9 cellular contexts compared by ENCODE assay signal in the genomic region with DNA sequence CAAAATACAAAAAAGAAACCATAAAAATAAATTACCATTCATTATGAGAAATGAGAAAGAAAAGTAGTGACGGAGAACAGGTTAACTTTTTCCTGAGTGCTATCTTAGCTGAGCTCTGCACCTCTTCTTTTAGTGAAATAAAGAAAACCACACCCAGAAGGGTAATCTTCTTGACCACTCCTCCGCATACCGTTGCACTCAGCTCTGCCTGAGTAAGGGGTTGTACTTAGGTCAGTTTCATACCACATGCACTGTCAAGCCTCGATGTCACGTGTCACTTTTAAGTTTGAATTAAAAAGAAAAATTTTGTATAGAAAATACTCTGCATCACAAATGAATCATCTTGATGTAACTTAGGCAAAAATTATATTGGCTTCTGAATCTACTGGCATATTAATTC. TPM values are rescaled to one million over a fixed set of nuclear protein-coding genes. Genes with fewer than 3 reads are reported as not detected.
DNase-seq lines count a peak whose midpoint lies in the region; ATAC-seq and TF ChIP-seq lines count a peak whose summit lies in the region.
"Had no signal": no experiment of that assay in that cellular context is flagged by ENCODE, and none has a peak within 500 bp of the region (broad histone marks: within the 10 kb centered on the region; RNA-seq: fewer than 3 reads in every experiment).

No MANE protein-coding gene starts in this region.

- no TSS peak for BruUV-seq in Caco-2 (replicated peaks; lab: Mats Ljungman, UMichigan)

- no peaks in the 10 kb centered on the region for H3K9me3 ChIP-seq in Caco-2
- H3K9me3 ChIP-seq in left lung: no peaks in the 10 kb centered on the region

- DNase-seq in Caco-2: peak; percentile 56
- DNase-seq in HFFc6: no peak
- no peak for DNase-seq in activated naive CD8-positive, alpha-beta T cell treated with anti-CD3 and anti-CD28 coated beads for 36 hours
- no peak for DNase-seq in left lung
- no peak for DNase-seq in medulla oblongata (ENCODE audit: extremely low spot score)
- no peak for DNase-seq in NCI-H524 (lab: John Stamatoyannopoulos, UW)
- no peak for DNase-seq in NCI-H1092 (lab: John Stamatoyannopoulos, UW)
- DNase-seq in NCI-H128 (lab: John Stamatoyannopoulos, UW; ENCODE audit: unreplicated experiment): no peak

- H3K4me1 ChIP-seq in Caco-2 (peaks cover 55% of the 10 kb centered on the region), left lung (peaks cover 25 to 60% of the 10 kb centered on the region in 2 donors)

- peak overlapping the region; percentile 95 for H3K27ac Mint-ChIP-seq in Caco-2 (ENCODE audit: unreplicated experiment)
- peak overlapping the region; percentile 96; the same call in 1 of the 2 replicates for H3K27ac Mint-ChIP-seq in HFFc6
- H3K27ac Mint-ChIP-seq in activated naive CD8-positive, alpha-beta T cell treated with anti-CD3 and anti-CD28 coated beads for 36 hours: peak overlapping the region; percentile 94

- peak overlapping the region; percentile 92 to 98 for H3K27ac ChIP-seq in left lung
- H3K27ac ChIP-seq: HL-60 had no signal

- H3K36me3 ChIP-seq in Caco-2 (ENCODE audit: control insufficient read depth, insufficient read depth, low read length) (peaks cover 12% of the 10 kb centered on the region), left lung (peaks cover 0 to 13% of the 10 kb centered on the region in 2 donors)

- H3K4me1 Mint-ChIP-seq in Caco-2 (ENCODE audit: low read depth, unreplicated experiment) (peaks cover 30% of the 10 kb centered on the region), HFFc6 (ENCODE audit: low read depth) (peaks cover 65% of the 10 kb centered on the region)
- peaks cover 55% of the 10 kb centered on the region for H3K4me1 Mint-ChIP-seq in activated naive CD8-positive, alpha-beta T cell treated with anti-CD3 and anti-CD28 coated beads for 36 hours

- peak overlapping the region; percentile 71 for H3K4me3 ChIP-seq in Caco-2 (ENCODE audit: low read depth, low read length)
- peak overlapping the region; percentile 80 to 86 for H3K4me3 ChIP-seq in left lung

- intact Hi-C loops in Caco-2 (cut with micrococcal nuclease; ENCODE audit: unreplicated experiment) (no loop called here), left lung (cut with DNase I) (no loop called here)

- peak; percentile 16 for ATAC-seq in left lung

- H3K27me3 Mint-ChIP-seq in Caco-2 (ENCODE audit: insufficient read depth, unreplicated experiment) (no peaks in the 10 kb centered on the region), HFFc6 (ENCODE audit: insufficient read depth) (peaks cover 9% of the 10 kb centered on the region)
- H3K27me3 Mint-ChIP-seq in activated naive CD8-positive, alpha-beta T cell treated with anti-CD3 and anti-CD28 coated beads for 36 hours: no peaks in the 10 kb centered on the region

- no peaks in the 10 kb centered on the region; the same call in 1 of the 2 replicates for H3K27me3 ChIP-seq in Caco-2 (replicated peaks; ENCODE audit: control insufficient read depth, insufficient read depth, low read length)
- no peaks in the 10 kb centered on the region for H3K27me3 ChIP-seq in left lung

- TF ChIP-seq CTCF in Caco-2 (IDR thresholded peaks at IDR 0.05; ENCODE audit: insufficient read depth in 1 of 2, low read depth in 1 of 2, low read length in 1 of 2, severe bottlenecking in 1 of 2, unreplicated experiment in 1 of 2) (no peak), HFFc6 (IDR thresholded peaks at IDR 0.05) (no peak), left lung (IDR thresholded peaks at IDR 0.05) (no peak)

- H3K36me3 Mint-ChIP-seq in Caco-2 (ENCODE audit: insufficient read depth, unreplicated experiment) (peaks cover 89% of the 10 kb centered on the region), HFFc6 (ENCODE audit: low read depth) (peaks cover 54% of the 10 kb centered on the region)
- H3K36me3 Mint-ChIP-seq in activated naive CD8-positive, alpha-beta T cell treated with anti-CD3 and anti-CD28 coated beads for 36 hours: peaks cover 68% of the 10 kb centered on the region

- H3K4me3 Mint-ChIP-seq in Caco-2 (ENCODE audit: unreplicated experiment): peak overlapping the region; percentile 89
- H3K4me3 Mint-ChIP-seq in HFFc6: peak overlapping the region; percentile 99
- H3K4me3 Mint-ChIP-seq in activated naive CD8-positive, alpha-beta T cell treated with anti-CD3 and anti-CD28 coated beads for 36 hours: peak overlapping the region; percentile 99

- POLR2A ChIA-PET in Caco-2 (lab: Charles Lee): interaction anchor here (2.2 kb wide), 1 partner anchor 53 kb away, joined by 19 read pairs; no protein-coding TSS in a partner anchor

- H3K9me3 Mint-ChIP-seq in Caco-2 (ENCODE audit: unreplicated experiment): no peaks in the 10 kb centered on the region
- H3K9me3 Mint-ChIP-seq in HFFc6: no peaks in the 10 kb centered on the region
- H3K9me3 Mint-ChIP-seq in activated naive CD8-positive, alpha-beta T cell treated with anti-CD3 and anti-CD28 coated beads for 36 hours: peaks cover 5% of the 10 kb centered on the region

- CTCF ChIA-PET in Caco-2 (lab: Charles Lee): no interaction called here

RNA-seq across cellular contexts. Expression of gene EZR, which starts 2.8 kb away (rescaled TPM):
- total RNA-seq in Caco-2 (2022) (282 and 290 TPM in 2 replicates), left lung (100 to 1,000 TPM; 315 to 328 TPM)
- 100 to 1,000 TPM; 118 to 183 (median 178) TPM for total RNA-seq in HFFc6 (2021; fragmentation: NEBNext Ultra II Directional; extraction: Animal tissue kit (Norgen Biotek cat#: 25700))
- total RNA-seq in activated naive CD8-positive, alpha-beta T cell treated with anti-CD3 and anti-CD28 coated beads for 36 hours: 100 to 1,000 TPM; 218 to 227 TPM

Comparison
In these comparisons a context has a peak if more than half of its experiments do, and no peak if none do; other contexts are left out.
1. DNase-seq: peak in Caco-2 (2 of 2); none in HFFc6 (single experiment), activated naive CD8-positive, alpha-beta T cell treated with anti-CD3 and anti-CD28 coated beads for 36 hours (single experiment), left lung (0 of 2), medulla oblongata (single experiment), NCI-H524 (0 of 2), NCI-H1092 (single experiment) and NCI-H128 (single experiment).
2. Peak in every context shown above with its lines, with median percentiles within 50 percentile points of each other: H3K27ac Mint-ChIP-seq and H3K4me3 Mint-ChIP-seq.